Comparison of ENCODE assay signal across 8 cellular contexts in genomic region chr9:4795108-4795507, GRCh38. TPM values are rescaled to one million over a fixed set of nuclear protein-coding genes. Genes with fewer than 3 reads are reported as not detected.
DNase-seq lines count a peak whose midpoint lies in the region; ATAC-seq and TF ChIP-seq lines count a peak whose summit lies in the region.
"Not testable (repeated sequence)": the region's sequence is repeated elsewhere in the genome, so short reads cannot be mapped to it uniquely, and the experiment has no call there.

No MANE protein-coding gene starts in this region.

- not testable (repeated sequence) for BruUV-seq in OCI-LY7 (replicated peaks; lab: Mats Ljungman, UMichigan)

- H3K4me1 ChIP-seq in BLaER1 = peaks cover 45% of the 10 kb centered on the region
- peaks cover 27% of the 10 kb centered on the region for H3K4me1 ChIP-seq in GM23338 (ENCODE audit: insufficient read depth)
- peaks cover 46% of the 10 kb centered on the region for H3K4me1 ChIP-seq in OCI-LY7 (ENCODE audit: insufficient read depth, low read length, poor library complexity, severe bottlenecking)
- H3K4me1 ChIP-seq in iPS-20b (ENCODE audit: insufficient read depth, low read length) = peaks cover 25% of the 10 kb centered on the region
- peaks cover 0 to 61% (median 22%) of the 10 kb centered on the region in 4 donors for H3K4me1 ChIP-seq in tibial artery

- CTCF ChIA-PET in OCI-LY7 (lab: Charles Lee; ENCODE audit: unreplicated experiment) (interaction anchor here (0.6 kb wide), 1 partner anchor 80 kb away, joined by 3 read pairs; no protein-coding TSS in a partner anchor), WTC11 (lab: Charles Lee) (interaction anchor here (2.2 to 4.5 kb wide), 2 partner anchors 25 to 32 kb away, joined by 5 to 24 read pairs; no protein-coding TSS in a partner anchor)

- H3F3A ChIP-seq in GM23338 (replicated peaks; ENCODE audit: low read depth) = not testable (repeated sequence)

- TF ChIP-seq CTCF in GM23338 (conservative IDR thresholded peaks at IDR 0.05; ENCODE audit: low read depth in 2 of 2); OCI-LY7 (conservative IDR thresholded peaks at IDR 0.05; ENCODE audit: low read length); WTC11 (IDR thresholded peaks at IDR 0.05); nephron progenitor cell (IDR thresholded peaks at IDR 0.05); tibial artery (IDR thresholded peaks at IDR 0.05): not testable (repeated sequence)

- not testable (repeated sequence) for H3K36me3 ChIP-seq in BLaER1; GM23338 (ENCODE audit: insufficient read depth); iPS-20b (ENCODE audit: insufficient read depth, low read depth, low read length); tibial artery
- peaks cover 23% of the 10 kb centered on the region for H3K36me3 ChIP-seq in OCI-LY7 (ENCODE audit: insufficient read depth, low read length)

- POLR2A ChIA-PET in OCI-LY7 (lab: Charles Lee) (interaction anchor here (0.5 to 1.7 kb wide), 6 partner anchors 8 to 1518 kb away, joined by 3 to 7 read pairs (median 3); no protein-coding TSS in a partner anchor), WTC11 (lab: Charles Lee) (interaction anchor here (0.6 kb wide), 1 partner anchor 47 kb away, joined by 4 read pairs; no protein-coding TSS in a partner anchor)

- H3K27ac ChIP-seq in BLaER1; GM23338 (ENCODE audit: low read depth); OCI-LY7 (ENCODE audit: low read depth, low read length, poor library complexity, severe bottlenecking); iPS-20b (ENCODE audit: low read length): not testable (repeated sequence)
- H3K27ac ChIP-seq in tibial artery = peak overlapping the region; percentile 98 to 99

- H3K9ac ChIP-seq in BLaER1; iPS-20b (ENCODE audit: low read depth, low read length): not testable (repeated sequence)

- H3K4me3 ChIP-seq in BLaER1, GM23338: not testable (repeated sequence)
- H3K4me3 ChIP-seq in OCI-LY7 (ENCODE audit: low read depth, low read length, poor library complexity, severe bottlenecking) (peak overlapping the region; percentile 80), iPS-20b (ENCODE audit: low read length) (peak overlapping the region; percentile 95; the same call in 1 of the 2 replicates), tibial artery (peak overlapping the region; percentile 91 to 98)

- H3K9me3 Mint-ChIP-seq in GM23338; activated naive CD4-positive, alpha-beta T cell treated with anti-CD3 and anti-CD28 coated beads, Interleukin-2, amount 50 U/mL, for 24 hours: not testable (repeated sequence)
- H3K9me3 Mint-ChIP-seq in WTC11 = peaks cover 18% of the 10 kb centered on the region
- H3K9me3 Mint-ChIP-seq in nephron progenitor cell = peaks cover 11% of the 10 kb centered on the region

- H3K9me3 ChIP-seq in BLaER1; OCI-LY7 (ENCODE audit: low read length); iPS-20b (ENCODE audit: insufficient read depth, low read depth, low read length); tibial artery: not testable (repeated sequence)

- H4K20me1 ChIP-seq in BLaER1 (peaks cover 67% of the 10 kb centered on the region), GM23338 (replicated peaks; ENCODE audit: insufficient read depth) (peaks cover 37% of the 10 kb centered on the region), OCI-LY7 (ENCODE audit: insufficient read depth, low read length) (peaks cover 33% of the 10 kb centered on the region)

- not testable (repeated sequence) for H3K27ac Mint-ChIP-seq in GM23338; WTC11; activated naive CD4-positive, alpha-beta T cell treated with anti-CD3 and anti-CD28 coated beads, Interleukin-2, amount 50 U/mL, for 24 hours; nephron progenitor cell

- intact Hi-C loops in OCI-LY7 (cut with micrococcal nuclease; ENCODE audit: unreplicated experiment) = loop anchor here (10.0 kb wide), 1 partner anchor 830 kb away; the partner anchor contains the start of gene RIC1
- intact Hi-C loops in tibial artery (cut with DNase I; ENCODE audit: low total_unique reads) = not testable (repeated sequence)

- ATAC-seq in GM23338, WTC11: not testable (repeated sequence)

- H3K4me1 Mint-ChIP-seq in GM23338 (peaks cover 38% of the 10 kb centered on the region), WTC11 (peaks cover 48% of the 10 kb centered on the region), nephron progenitor cell (peaks cover 51% of the 10 kb centered on the region)
- peaks cover 67% of the 10 kb centered on the region for H3K4me1 Mint-ChIP-seq in activated naive CD4-positive, alpha-beta T cell treated with anti-CD3 and anti-CD28 coated beads, Interleukin-2, amount 50 U/mL, for 24 hours

- not testable (repeated sequence) for H3K27me3 Mint-ChIP-seq in GM23338 (ENCODE audit: insufficient read depth, low read depth, poor library complexity); WTC11 (ENCODE audit: low read depth); activated naive CD4-positive, alpha-beta T cell treated with anti-CD3 and anti-CD28 coated beads, Interleukin-2, amount 50 U/mL, for 24 hours; nephron progenitor cell (ENCODE audit: low read depth, poor library complexity)

- H3K9me2 ChIP-seq in GM23338 (ENCODE audit: insufficient read depth); OCI-LY7 (ENCODE audit: insufficient read depth, low read length): not testable (repeated sequence)

- H3K36me3 Mint-ChIP-seq in GM23338 (ENCODE audit: low read depth) (peaks cover 15% of the 10 kb centered on the region), WTC11 (peaks cover 18% of the 10 kb centered on the region), nephron progenitor cell (ENCODE audit: low read depth) (peaks cover 14% of the 10 kb centered on the region)
- not testable (repeated sequence) for H3K36me3 Mint-ChIP-seq in activated naive CD4-positive, alpha-beta T cell treated with anti-CD3 and anti-CD28 coated beads, Interleukin-2, amount 50 U/mL, for 24 hours

- not testable (repeated sequence) for DNase-seq in GM23338 (ENCODE audit: low spot score); OCI-LY7 (ENCODE audit: low spot score); WTC11 (ENCODE audit: low spot score); nephron progenitor cell; tibial artery

- H3K79me2 ChIP-seq in GM23338 (replicated peaks; ENCODE audit: insufficient read depth) (peaks cover 68% of the 10 kb centered on the region), OCI-LY7 (ENCODE audit: insufficient read depth, low read depth, low read length) (peaks cover 68% of the 10 kb centered on the region)

- H2AFZ ChIP-seq in GM23338; OCI-LY7 (ENCODE audit: low read length): not testable (repeated sequence)

- H3K4me2 ChIP-seq in BLaER1 (peak overlapping the region; percentile 86; the same call in 1 of the 2 replicates), GM23338 (peak overlapping the region; percentile 98; the same call in 1 of the 2 replicates), OCI-LY7 (ENCODE audit: low read length) (peak overlapping the region; percentile 99)

- not testable (repeated sequence) for H3K27me3 ChIP-seq in BLaER1; GM23338 (ENCODE audit: insufficient read depth); iPS-20b (ENCODE audit: insufficient read depth, low read length); tibial artery

- H3K4me3 Mint-ChIP-seq in GM23338 = not testable (repeated sequence)
- H3K4me3 Mint-ChIP-seq in WTC11 = peak overlapping the region; percentile 4; the same call in 1 of the 2 replicates
- H3K4me3 Mint-ChIP-seq in activated naive CD4-positive, alpha-beta T cell treated with anti-CD3 and anti-CD28 coated beads, Interleukin-2, amount 50 U/mL, for 24 hours = peak overlapping the region; percentile 91
- H3K4me3 Mint-ChIP-seq in nephron progenitor cell = peak overlapping the region; percentile 92

RNA-seq across cellular contexts. Expression of gene RCL1, which starts 2.4 kb away (rescaled TPM):
- total RNA-seq in GM23338 (2014; rRNA removed; shearing (Covaris generic)) = 41.2 and 44.1 TPM in 2 replicates
- 19.3 and 20.7 TPM in 2 replicates for polyA plus RNA-seq in GM23338 (2016; fragmentation: Nextera tagmentation; extraction: Ambion mirVana)
- 25.0 and 27.5 TPM in 2 replicates for total RNA-seq in OCI-LY7 (2014; rRNA removed; shearing (Covaris generic))
- total RNA-seq in OCI-LY7 (2022) (26.8 and 31.3 TPM in 2 replicates), WTC11 (2021) (22.4 to 27.2 TPM (median 25.3 TPM) in 3 replicates)

RNA-seq across cellular contexts. Expression of gene AK3, which starts 54.1 kb away (rescaled TPM):
- total RNA-seq in GM23338 (2014; rRNA removed; shearing (Covaris generic)) = 34.3 and 40.2 TPM in 2 replicates
- 29.6 and 30.1 TPM in 2 replicates for polyA plus RNA-seq in GM23338 (2016; fragmentation: Nextera tagmentation; extraction: Ambion mirVana)
- 64.4 and 108 TPM in 2 replicates for total RNA-seq in OCI-LY7 (2014; rRNA removed; shearing (Covaris generic))
- total RNA-seq in OCI-LY7 (2022) (43.3 and 50.1 TPM in 2 replicates), WTC11 (2021) (28.5 to 30.2 TPM (median 29.1 TPM) in 3 replicates)
